ENCODE assay signal across 9 cellular contexts in the genomic region with DNA sequence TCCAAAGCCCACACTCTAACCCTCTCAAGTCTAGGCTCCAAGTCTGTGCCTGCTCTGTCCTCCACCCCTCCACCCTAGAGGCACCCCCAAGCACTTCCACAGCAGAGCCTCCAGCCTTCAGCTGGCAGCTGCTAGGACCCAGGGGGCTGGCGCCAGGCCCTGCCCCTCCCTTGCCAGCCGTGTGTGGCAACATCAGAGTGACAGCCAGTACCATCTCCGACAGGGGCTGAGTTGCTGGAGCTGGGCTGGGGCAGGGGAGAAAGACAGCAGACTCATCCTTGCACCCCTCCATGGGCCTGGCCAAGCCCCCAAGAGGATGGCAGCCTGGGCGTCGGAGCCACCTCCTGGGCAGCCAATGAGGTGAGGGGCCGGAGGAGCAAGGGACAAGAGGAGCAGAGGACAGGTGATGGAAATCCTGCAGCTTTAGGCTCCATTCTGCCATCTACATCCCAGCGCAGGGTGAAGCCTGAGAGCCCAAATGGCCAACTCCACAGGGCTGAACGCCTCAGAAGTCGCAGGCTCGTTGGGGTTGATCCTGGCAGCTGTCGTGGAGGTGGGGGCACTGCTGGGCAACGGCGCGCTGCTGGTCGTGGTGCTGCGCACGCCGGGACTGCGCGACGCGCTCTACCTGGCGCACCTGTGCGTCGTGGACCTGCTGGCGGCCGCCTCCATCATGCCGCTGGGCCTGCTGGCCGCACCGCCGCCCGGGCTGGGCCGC. TPM values are rescaled to one million over a fixed set of nuclear protein-coding genes. Genes with fewer than 3 reads are reported as not detected.
DNase-seq lines count a peak whose midpoint lies in the region; ATAC-seq and TF ChIP-seq lines count a peak whose summit lies in the region.
"Had no signal": no experiment of that assay in that cellular context is flagged by ENCODE, and none has a peak within 500 bp of the region (broad histone marks: within the 10 kb centered on the region; RNA-seq: fewer than 3 reads in every experiment).

A gene with protein sequence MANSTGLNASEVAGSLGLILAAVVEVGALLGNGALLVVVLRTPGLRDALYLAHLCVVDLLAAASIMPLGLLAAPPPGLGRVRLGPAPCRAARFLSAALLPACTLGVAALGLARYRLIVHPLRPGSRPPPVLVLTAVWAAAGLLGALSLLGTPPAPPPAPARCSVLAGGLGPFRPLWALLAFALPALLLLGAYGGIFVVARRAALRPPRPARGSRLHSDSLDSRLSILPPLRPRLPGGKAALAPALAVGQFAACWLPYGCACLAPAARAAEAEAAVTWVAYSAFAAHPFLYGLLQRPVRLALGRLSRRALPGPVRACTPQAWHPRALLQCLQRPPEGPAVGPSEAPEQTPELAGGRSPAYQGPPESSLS (plus strand): TSS at position 207 of the 718 bp plus-strand sequence. CDS start 272 bp downstream, at position 479.

- H3K9me3 Mint-ChIP-seq in activated naive CD8-positive, alpha-beta T cell (ENCODE audit: low read depth): no peaks in the 10 kb centered on the region
- no peaks in the 10 kb centered on the region for H3K9me3 Mint-ChIP-seq in activated naive CD8-positive, alpha-beta T cell treated with anti-CD3 and anti-CD28 coated beads for 36 hours
- H3K9me3 Mint-ChIP-seq in naive B cell: no peaks in the 10 kb centered on the region

- peak within 1 kb of the TSS; percentile 31 for H3K4me3 Mint-ChIP-seq in activated naive CD8-positive, alpha-beta T cell
- H3K4me3 Mint-ChIP-seq in activated naive CD8-positive, alpha-beta T cell treated with anti-CD3 and anti-CD28 coated beads for 36 hours: no peak within 1 kb of the TSS
- peak within 1 kb of the TSS in 7 of 8 donors; percentile 41 to 82 (median 66) for H3K4me3 Mint-ChIP-seq in naive B cell

- TF ChIP-seq POLR2A in uterus (IDR thresholded peaks at IDR 0.05): no peak

- H3K27ac ChIP-seq in uterus: peak within 1 kb of the TSS; percentile 47 to 79

- H3K4me1 Mint-ChIP-seq in activated naive CD8-positive, alpha-beta T cell (ENCODE audit: low read depth): peaks cover 6% of the 10 kb centered on the region
- no peaks in the 10 kb centered on the region for H3K4me1 Mint-ChIP-seq in activated naive CD8-positive, alpha-beta T cell treated with anti-CD3 and anti-CD28 coated beads for 36 hours
- H3K4me1 Mint-ChIP-seq in naive B cell: peaks cover 4% of the 10 kb centered on the region in 3 donors

- TF ChIP-seq CTCF in uterus (IDR thresholded peaks at IDR 0.05): no peak

- H3K27me3 ChIP-seq in uterus: no peaks in the 10 kb centered on the region

- H3K4me1 ChIP-seq in uterus: no peaks in the 10 kb centered on the region

- H3K4me3 ChIP-seq in uterus: peak within 1 kb of the TSS in 1 of 2 donors; percentile 40

- no peaks in the 10 kb centered on the region for H3K9me3 ChIP-seq in uterus

- peaks cover 3% of the 10 kb centered on the region for H3K36me3 Mint-ChIP-seq in activated naive CD8-positive, alpha-beta T cell
- no peaks in the 10 kb centered on the region for H3K36me3 Mint-ChIP-seq in activated naive CD8-positive, alpha-beta T cell treated with anti-CD3 and anti-CD28 coated beads for 36 hours
- H3K36me3 Mint-ChIP-seq in naive B cell: peaks cover 0 to 8% of the 10 kb centered on the region in 2 donors

- intact Hi-C loops in uterus (cut with DNase I; ENCODE audit: low total_unique reads): no loop called here

- peaks cover 6% of the 10 kb centered on the region for H3K27me3 Mint-ChIP-seq in activated naive CD8-positive, alpha-beta T cell
- peaks cover 33% of the 10 kb centered on the region for H3K27me3 Mint-ChIP-seq in activated naive CD8-positive, alpha-beta T cell treated with anti-CD3 and anti-CD28 coated beads for 36 hours
- peaks cover 18 to 34% (median 26%) of the 10 kb centered on the region in 3 donors for H3K27me3 Mint-ChIP-seq in naive B cell

- H3K36me3 ChIP-seq in uterus: no peaks in the 10 kb centered on the region

- ATAC-seq in esophagus mucosa (peak; percentile 23), naive B cell (ENCODE audit: low read depth in 2 of 2) (no peak)

- no peak for DNase-seq in activated naive CD8-positive, alpha-beta T cell treated with anti-CD3 and anti-CD28 coated beads for 36 hours
- no peak for DNase-seq in naive B cell
- no peak for DNase-seq in uterus
- no peak for DNase-seq in ecto neural progenitor cell (ENCODE audit: low spot score)
- DNase-seq in GOT3 (lab: John Stamatoyannopoulos, UW): no peak
- no peak for DNase-seq in NCI-H2081 treated with DMSO at 0.1 percent for 48 hours (lab: John Stamatoyannopoulos, UW)

- no peak within 1 kb of the TSS for H3K27ac Mint-ChIP-seq in activated naive CD8-positive, alpha-beta T cell
- H3K27ac Mint-ChIP-seq in activated naive CD8-positive, alpha-beta T cell treated with anti-CD3 and anti-CD28 coated beads for 36 hours: no peak within 1 kb of the TSS
- peak within 1 kb of the TSS in 1 of 6 donors; percentile 75 for H3K27ac Mint-ChIP-seq in naive B cell

RNA-seq across cellular contexts. Expression of the gene that starts here (rescaled TPM):
- not detected for total RNA-seq in activated naive CD8-positive, alpha-beta T cell treated with anti-CD3 and anti-CD28 coated beads for 36 hours
- total RNA-seq in esophagus mucosa (not detected), uterus (1 to 10 TPM in 1 of 4 donors, under 1 TPM in 2, not detected in 1; 0.28 to 8.2 (median 0.34) TPM)
- not detected for polyA plus RNA-seq in naive B cell (ENCODE audit: low read depth in 6 of 6)
- total RNA-seq: H4 had no signal

Comparison
In these comparisons a context has a peak if more than half of its experiments do, and no peak if none do; other contexts are left out.
1. Peak in ATAC-seq in esophagus mucosa; RNA of the gene not detected or under 1 TPM.